Comparison of ENCODE assay signal across 8 cellular contexts in the genomic region with DNA sequence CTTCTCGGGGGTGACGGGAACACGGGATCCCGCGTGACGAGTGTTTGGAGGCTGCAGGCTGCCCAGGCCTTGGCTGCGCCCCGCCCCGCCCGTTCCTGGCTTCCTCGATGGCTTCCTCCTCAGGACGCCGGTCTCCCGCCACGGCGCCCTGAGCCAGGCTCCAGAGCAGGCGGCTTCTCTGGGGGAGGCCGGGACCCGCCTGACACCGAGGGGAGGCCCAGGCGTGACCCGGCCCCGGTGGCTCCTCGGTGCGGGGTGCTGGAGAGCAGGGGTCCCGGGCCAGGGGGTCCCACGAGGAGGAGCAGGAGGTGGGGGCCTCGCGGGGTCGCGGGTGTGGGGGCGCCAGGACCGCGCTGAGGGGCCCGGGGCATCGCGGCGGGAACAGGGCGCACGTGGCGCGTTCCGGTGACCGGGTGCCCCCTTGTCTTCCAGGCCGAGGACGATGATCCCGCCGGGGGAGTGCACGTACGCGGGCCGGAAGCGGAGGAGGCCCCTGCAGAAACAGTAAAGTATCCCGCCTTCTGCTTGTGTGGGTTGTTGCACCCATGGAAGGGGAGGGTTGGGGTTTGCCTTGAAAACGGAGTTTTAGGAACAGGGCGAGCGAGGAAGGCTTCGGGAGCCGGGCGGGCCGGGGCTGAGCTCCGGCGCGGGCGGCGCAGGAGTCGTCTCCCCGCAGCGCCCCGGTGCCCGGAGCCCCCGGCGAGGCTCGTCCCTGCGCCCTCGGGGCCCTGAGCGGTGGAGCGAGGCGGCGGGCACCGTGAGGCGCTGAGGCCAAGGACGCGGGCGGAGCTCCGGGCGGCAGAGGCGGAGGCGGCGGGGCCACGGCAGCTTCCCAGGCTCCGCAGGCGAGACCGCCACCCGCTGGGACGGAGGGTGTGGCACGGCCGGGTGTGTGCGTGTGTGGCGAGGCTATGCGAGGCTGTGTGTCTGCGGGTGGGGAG. TPM values are rescaled to one million over a fixed set of nuclear protein-coding genes. Genes with fewer than 3 reads are reported as not detected.
DNase-seq lines count a peak whose midpoint lies in the region; ATAC-seq and TF ChIP-seq lines count a peak whose summit lies in the region.

No MANE protein-coding gene starts in this region.

- no peaks in the 10 kb centered on the region for H4K20me1 ChIP-seq in GM23248 (ENCODE audit: insufficient read depth)

- POLR2A ChIA-PET in CD4-positive, alpha-beta T cell (lab: Charles Lee), result interaction anchor here (1.6 kb wide), 1 partner anchor 25 kb away, joined by 7 read pairs; no protein-coding TSS in a partner anchor
- POLR2A ChIA-PET in Panc1 (lab: Charles Lee), result no interaction called here

- H3K4me3 ChIP-seq in GM23248 (peak overlapping the region; percentile 66), Panc1 (ENCODE audit: low read depth in 2 of 2, low read length in 2 of 2) (peak overlapping the region; percentile 40 to 43), astrocyte of the spinal cord (ENCODE audit: low read depth, low read length) (peak overlapping the region; percentile 30), iPS-20b (ENCODE audit: low read length) (peak overlapping the region; percentile 54; the same call in 1 of the 2 replicates)

- no TSS peak for BruUV-seq in Panc1 (replicated peaks; lab: Mats Ljungman, UMichigan)

- no peaks in the 10 kb centered on the region for H3K36me3 Mint-ChIP-seq in CD4-positive, alpha-beta T cell (ENCODE audit: low read depth)

- CTCF ChIA-PET in CD4-positive, alpha-beta T cell (lab: Charles Lee), result interaction anchor here (1.0 kb wide), 1 partner anchor 49 kb away, joined by 3 read pairs; no protein-coding TSS in a partner anchor
- CTCF ChIA-PET in Panc1 (lab: Charles Lee), result interaction anchor here (0.6 to 1.0 kb wide), 2 partner anchors 22 to 155 kb away, joined by 3 to 4 read pairs; a partner anchor contains a TSS

- no peaks in the 10 kb centered on the region for H3K9me3 ChIP-seq in CD4-positive, alpha-beta T cell (ENCODE audit: control insufficient read depth, low read length)
- H3K9me3 ChIP-seq in GM23248 (ENCODE audit: low read depth), result no peaks in the 10 kb centered on the region
- no peaks in the 10 kb centered on the region for H3K9me3 ChIP-seq in Panc1 (ENCODE audit: control insufficient read depth, insufficient read depth, low read depth, low read length)
- H3K9me3 ChIP-seq in iPS-20b (ENCODE audit: insufficient read depth, low read depth, low read length), result no peaks in the 10 kb centered on the region

- no peak overlapping the region for H3K27ac Mint-ChIP-seq in CD4-positive, alpha-beta T cell

- intact Hi-C loops in CD4-positive, alpha-beta T cell (cut with DNase I, micrococcal nuclease), result no loop called here
- intact Hi-C loops in Panc1 (cut with micrococcal nuclease; ENCODE audit: unreplicated experiment), result no loop called here

- H3K27ac ChIP-seq in CD4-positive, alpha-beta T cell (ENCODE audit: low read depth, low read length), result no peak overlapping the region
- H3K27ac ChIP-seq in GM23248 (peak overlapping the region; percentile 67), Panc1 (ENCODE audit: low read length) (peak overlapping the region; percentile 32), iPS-20b (ENCODE audit: low read length) (no peak overlapping the region)

- peak overlapping the region; percentile 74; the same call in 1 of the 2 replicates for H2AFZ ChIP-seq in GM23248

- peaks cover 71% of the 10 kb centered on the region for H3K79me2 ChIP-seq in GM23248 (ENCODE audit: insufficient read depth)

- 20 to 24% methylated on average over 52 to 96 of the region's 102 CpGs for WGBS in GM23248 (ENCODE audit: low coverage in 1 of 2, low lambda C conversion rate in 2 of 2, missing lambda C conversion rate in 2 of 2), 2 experiments

- peaks cover 7% of the 10 kb centered on the region for H3K27me3 ChIP-seq in CD4-positive, alpha-beta T cell (ENCODE audit: control insufficient read depth, insufficient read depth, low read length)
- no peaks in the 10 kb centered on the region for H3K27me3 ChIP-seq in GM23248 (replicated peaks; ENCODE audit: insufficient read depth)
- H3K27me3 ChIP-seq in Panc1 (ENCODE audit: control insufficient read depth, insufficient read depth, low read length), result no peaks in the 10 kb centered on the region
- peaks cover 30% of the 10 kb centered on the region for H3K27me3 ChIP-seq in iPS-20b (ENCODE audit: insufficient read depth, low read length)

- peaks cover 27% of the 10 kb centered on the region for H3K27me3 Mint-ChIP-seq in CD4-positive, alpha-beta T cell

- no peaks in the 10 kb centered on the region; the same call in 1 of the 2 replicates for H3K36me3 ChIP-seq in GM23248 (ENCODE audit: low read depth)
- no peaks in the 10 kb centered on the region for H3K36me3 ChIP-seq in Panc1 (ENCODE audit: control insufficient read depth, insufficient read depth, low read length)
- H3K36me3 ChIP-seq in iPS-20b (ENCODE audit: insufficient read depth, low read depth, low read length), result no peaks in the 10 kb centered on the region

- H3K4me2 ChIP-seq in GM23248 (ENCODE audit: unreplicated experiment), result peak overlapping the region; percentile 54

- H3K9ac ChIP-seq in GM23248 (peak overlapping the region; percentile 87), iPS-20b (ENCODE audit: low read depth, low read length) (no peak overlapping the region)

- peaks cover 7% of the 10 kb centered on the region for H3K4me1 Mint-ChIP-seq in CD4-positive, alpha-beta T cell (ENCODE audit: low read depth)

- in situ Hi-C loops in GM23248 (cut with MboI) (no loop called here), Panc1 (cut with HindIII; ENCODE audit: low pct_unique_long_range_greater_than_20kb, low sequenced_read_pairs) (no loop called here), astrocyte of the spinal cord (cut with HindIII; ENCODE audit: low sequenced_read_pairs) (no loop called here)

- no peak for TF ChIP-seq CTCF in CD4-positive, alpha-beta T cell (IDR thresholded peaks at IDR 0.05)
- no peak for TF ChIP-seq CTCF in Panc1 (IDR thresholded peaks at IDR 0.05)
- no peak for TF ChIP-seq CTCF in astrocyte of the spinal cord (IDR thresholded peaks at IDR 0.05; ENCODE audit: low read depth, low read length)

- H3K9me2 ChIP-seq in GM23248 (ENCODE audit: insufficient read depth), result no peaks in the 10 kb centered on the region

- DNase-seq in CD4-positive, alpha-beta T cell, result peak in 8 of 10 experiments; percentile 9 to 55 (median 26)
- DNase-seq in GM23248 (peak; percentile 94), Panc1 (ENCODE audit: low read depth, low spot score) (no peak), astrocyte of the spinal cord (ENCODE audit: low read depth, low spot score) (peak; percentile 58), SIG-M5 (lab: John Stamatoyannopoulos, UW) (no peak)
- peak; percentile 53 for DNase-seq in stimulated activated CD4-positive, alpha-beta T cell treated with anti-CD3 and anti-CD28 coated beads, Interleukin-1b, Interleukin-23, amount 100 ng/mL, for 48 hours

- H3K4me3 Mint-ChIP-seq in CD4-positive, alpha-beta T cell, result peak overlapping the region; percentile 71

- no peaks in the 10 kb centered on the region for H3K9me3 Mint-ChIP-seq in CD4-positive, alpha-beta T cell

- ATAC-seq in CD4-positive, alpha-beta T cell (ENCODE audit: poor library complexity), result peak; percentile 76
- ATAC-seq in Panc1 (peak; percentile 89), HG02938 (IDR thresholded peaks at IDR 0.05; ENCODE audit: unreplicated experiment) (no peak)

- H3K4me1 ChIP-seq in GM23248 (ENCODE audit: insufficient read depth) (no peaks in the 10 kb centered on the region), Panc1 (ENCODE audit: control insufficient read depth, insufficient read depth, low read length) (peaks cover 19% of the 10 kb centered on the region), iPS-20b (ENCODE audit: insufficient read depth, low read length) (no peaks in the 10 kb centered on the region)

- H3F3A ChIP-seq in GM23248 (ENCODE audit: insufficient read depth), result peaks cover 14% of the 10 kb centered on the region

RNA-seq across cellular contexts. Expression of a gene that starts 22.2 kb away (rescaled TPM):
- total RNA-seq in CD4-positive, alpha-beta T cell, result under 1 TPM; 0.45 to 0.63 TPM
- 33.7 and 40.0 TPM in 2 replicates for total RNA-seq in GM23248 (2014; rRNA removed; shearing (Covaris generic))
- polyA plus RNA-seq in GM23248 (2016; fragmentation: Nextera tagmentation; extraction: Ambion mirVana), result 11.9 and 13.2 TPM in 2 replicates
- 23.6 TPM for total RNA-seq in Panc1 (2021; ENCODE audit: unreplicated experiment)
- polyA plus RNA-seq in Panc1 (2012; ENCODE audit: insufficient read length), result 29.3 TPM

Comparison
In these comparisons a context has a peak if more than half of its experiments do, and no peak if none do; other contexts are left out.
1. DNase-seq: peak in CD4-positive, alpha-beta T cell (8 of 10), GM23248 (single experiment), astrocyte of the spinal cord (single experiment) and stimulated activated CD4-positive, alpha-beta T cell treated with anti-CD3 and anti-CD28 coated beads, Interleukin-1b, Interleukin-23, amount 100 ng/mL, for 48 hours (single experiment); none in Panc1 (single experiment) and SIG-M5 (single experiment).
2. H3K27ac ChIP-seq: peak in GM23248 (single experiment) and Panc1 (single experiment); none in CD4-positive, alpha-beta T cell (single experiment) and iPS-20b (single experiment).
3. RNA of a gene that starts 22.2 kb away (total RNA-seq): 33.7 to 40.0 TPM in GM23248 and 23.6 TPM in Panc1 (single experiment); 0.45 to 0.63 TPM in CD4-positive, alpha-beta T cell; every median in the first group is over 10 times any median in the second.
4. Peak in every context shown above with its lines, with median percentiles within 50 percentile points of each other: H3K4me3 ChIP-seq.